Comparison of ENCODE assay signal across 8 cellular contexts in the genomic region with DNA sequence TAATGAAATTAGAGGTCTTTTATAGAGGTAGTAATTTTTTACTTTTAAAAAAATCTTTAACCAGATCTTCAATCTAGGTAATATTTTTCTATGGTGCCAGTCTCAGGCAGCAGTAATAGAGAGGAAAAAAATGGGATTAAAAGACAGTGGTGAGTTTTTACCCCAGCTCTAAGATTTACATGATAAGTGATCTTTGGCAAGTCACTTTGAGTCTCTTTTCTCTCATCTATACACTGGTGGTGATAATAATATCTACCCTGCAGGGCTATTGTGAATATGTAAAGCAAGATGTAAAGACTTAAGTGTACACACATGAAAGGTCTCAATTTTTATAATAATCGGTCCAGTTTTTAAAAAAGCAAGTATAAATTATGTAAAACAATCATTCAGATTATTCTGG.
"Had no signal": no experiment of that assay in that cellular context is flagged by ENCODE, and none has a peak within 500 bp of the region (broad histone marks: within the 10 kb centered on the region; RNA-seq: fewer than 3 reads in every experiment).

No MANE protein-coding gene starts in this region.

- H2AFZ ChIP-seq: GM23248 had no signal

- H3K36me3 ChIP-seq: HAP-1 had no signal

- H3K9me3 Mint-ChIP-seq: HFFc6 had no signal

- H3K4me3 ChIP-seq: GM23248, HAP-1 had no signal

- DNase-seq: GM23248, GOT3, H7, H9, HCEC 1CT, HFFc6 had no signal

- H3K27ac Mint-ChIP-seq: HFFc6 had no signal

- H3K9me3 ChIP-seq: HAP-1 had no signal

- H3K9ac ChIP-seq: GM23248 had no signal

- ATAC-seq: HCT116 had no signal

- H3K27ac ChIP-seq: GM23248 had no signal

- H3K4me3 Mint-ChIP-seq: H9, HFFc6 had no signal
